2 cellular contexts compared by ENCODE assay signal in the genomic region with DNA sequence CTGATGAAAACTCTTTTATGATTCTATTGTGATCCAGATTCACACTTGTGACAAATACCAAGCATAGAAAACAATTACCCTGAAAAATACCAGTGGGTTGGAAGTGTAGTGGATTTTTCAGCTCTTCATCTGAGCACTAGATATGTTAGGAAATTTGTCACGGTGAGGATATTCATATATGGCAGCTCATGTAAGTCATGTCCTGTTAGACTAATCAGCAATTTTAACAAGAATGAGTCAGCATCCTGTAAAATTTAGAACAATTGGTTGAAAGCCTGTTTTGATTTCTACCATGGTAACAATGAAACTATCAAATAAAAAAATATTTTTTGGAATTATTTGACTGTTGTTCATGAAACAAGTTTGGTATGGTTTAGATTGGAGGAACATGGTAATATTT.
TF ChIP-seq lines count a peak whose summit lies in the region.

No MANE protein-coding gene starts in this region.

TF ChIP-seq in A549, 52 proteins besides CTCF, POLR2A, EP300 and RAD21 (continued from another document):
- TF ChIP-seq CHD2 (IDR thresholded peaks at IDR 0.05; ENCODE audit: low read length, partially characterized antibody): no peak
- TF ChIP-seq NR3C1 (IDR thresholded peaks at IDR 0.05): no peak

TF ChIP-seq in HCT116, 20 proteins besides CTCF, POLR2A, EP300 and RAD21 (continued from another document):
- no peak for TF ChIP-seq ZBTB33 (IDR thresholded peaks at IDR 0.05; ENCODE audit: extremely low read depth, insufficient replicate concordance, low read length)
- TF ChIP-seq ELF1 (IDR thresholded peaks at IDR 0.05; ENCODE audit: borderline replicate concordance, low read depth): no peak
- no peak for TF ChIP-seq TCF7L2 (IDR thresholded peaks at IDR 0.05; ENCODE audit: borderline replicate concordance, extremely low read depth, insufficient read depth, insufficient read length)
- no peak for TF ChIP-seq EZH2 (IDR thresholded peaks at IDR 0.05)
- TF ChIP-seq JUND (IDR thresholded peaks at IDR 0.05): no peak
- no peak for TF ChIP-seq CEBPB (IDR thresholded peaks at IDR 0.05; ENCODE audit: low read depth)
TF ChIP-seq in HCT116: peak in this region for 0.
